10 cellular contexts compared by ENCODE assay signal in genomic region chr19:40744554-40745401, GRCh38. TPM values are rescaled to one million over a fixed set of nuclear protein-coding genes. Genes with fewer than 3 reads are reported as not detected.
DNase-seq lines count a peak whose midpoint lies in the region; ATAC-seq and TF ChIP-seq lines count a peak whose summit lies in the region.
"Had no signal": no experiment of that assay in that cellular context is flagged by ENCODE, and none has a peak within 500 bp of the region (broad histone marks: within the 10 kb centered on the region; RNA-seq: fewer than 3 reads in every experiment).

No MANE protein-coding gene starts in this region.

- no peaks in the 10 kb centered on the region for H3K9me3 ChIP-seq in left lung
- H3K9me3 ChIP-seq: MG63 had no signal

- DNase-seq in GM19238 (ENCODE audit: insufficient read length, low spot score) (peak; percentile 17), left lung (peak in 1 of 2 donors; percentile 62), T-helper 9 cell (no peak)
- DNase-seq in activated naive CD4-positive, alpha-beta T cell treated with anti-CD3 and anti-CD28 coated beads, Interleukin-2, amount 50 U/mL, for 16 hours, result peak; percentile 29

- TF ChIP-seq CTCF in 22Rv1 (IDR thresholded peaks at IDR 0.05) (no peak), left lung (IDR thresholded peaks at IDR 0.05) (no peak)

- no peak overlapping the region for H3K4me3 ChIP-seq in left lung
- H3K4me3 ChIP-seq: MG63 had no signal

- H3K27me3 ChIP-seq in left lung, result no peaks in the 10 kb centered on the region
- H3K27me3 ChIP-seq: MG63 had no signal

- ATAC-seq in left lung (peak; percentile 79), esophagus mucosa (no peak), GM18870 (IDR thresholded peaks at IDR 0.05; ENCODE audit: unreplicated experiment) (no peak), GM21515 (IDR thresholded peaks at IDR 0.05; ENCODE audit: unreplicated experiment) (no peak)

- intact Hi-C loops in left lung (cut with DNase I), result no loop called here

- peaks cover 0 to 28% of the 10 kb centered on the region in 2 donors for H3K36me3 ChIP-seq in left lung

- peaks cover 13 to 29% of the 10 kb centered on the region in 2 donors for H3K4me1 ChIP-seq in left lung

- 0 out of 2 replicates have a peak overlapping the region, but pooled peaks have one; percentile 13 for H3K27ac ChIP-seq in 22Rv1
- peak overlapping the region; percentile 42 to 53 for H3K27ac ChIP-seq in left lung
- H3K27ac ChIP-seq: VCaP had no signal

RNA-seq across cellular contexts. Expression of gene ACTMAP, which starts 5.5 kb away (rescaled TPM):
- 10 to 100 TPM; 15.1 to 17.6 TPM for total RNA-seq in left lung
- 5.4 TPM for total RNA-seq in esophagus mucosa

RNA-seq across cellular contexts. Expression of gene SNRPA, which starts 6.2 kb away (rescaled TPM):
- 10 to 100 TPM; 46.1 to 79.1 TPM for total RNA-seq in left lung
- total RNA-seq in esophagus mucosa, result 69.8 TPM

RNA-seq across cellular contexts. Expression of gene ITPKC, which starts 27.9 kb away (rescaled TPM):
- total RNA-seq in left lung (10 to 100 TPM; 23.2 to 25.6 TPM), esophagus mucosa (59.5 TPM)

RNA-seq across cellular contexts. Expression of gene COQ8B, which starts 28.1 kb away (rescaled TPM):
- total RNA-seq in left lung (10 to 100 TPM; 39.2 to 48.1 TPM), esophagus mucosa (18.7 TPM)

RNA-seq across cellular contexts. Expression of gene MIA, which starts 30.5 kb away (rescaled TPM):
- total RNA-seq in left lung, result under 1 TPM in 1 of 2 donors, not detected in 1; 0.89 TPM
- 7.5 TPM for total RNA-seq in esophagus mucosa
